Comparison of ENCODE assay signal across 8 cellular contexts in the genomic region with DNA sequence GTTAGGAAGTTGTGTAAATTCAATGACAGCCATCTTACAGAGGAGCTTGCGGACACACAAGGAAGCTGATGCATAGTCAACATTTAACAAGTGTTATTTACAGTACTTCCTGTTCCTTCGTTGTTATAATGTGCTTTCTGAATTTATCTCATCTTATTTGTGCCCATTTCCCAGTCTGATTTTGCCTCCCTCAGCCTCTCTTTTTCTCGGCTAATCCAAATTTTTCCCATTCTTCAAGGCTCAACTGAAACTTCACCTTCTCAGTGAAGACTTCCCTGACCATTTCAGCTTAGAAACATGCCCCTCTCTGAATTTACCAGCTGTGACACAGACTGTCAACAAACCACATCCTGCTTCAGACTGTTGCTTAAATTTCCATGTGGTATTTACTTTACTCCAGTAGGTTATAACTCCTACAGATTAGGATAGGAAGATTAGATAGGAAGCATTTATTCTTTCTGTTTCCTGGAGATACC. TPM values are rescaled to one million over a fixed set of nuclear protein-coding genes. Genes with fewer than 3 reads are reported as not detected.
DNase-seq lines count a peak whose midpoint lies in the region; ATAC-seq, FAIRE-seq and TF ChIP-seq lines count a peak whose summit lies in the region.

No MANE protein-coding gene starts in this region.

- DNase-seq in A549 (ENCODE audit: low read depth in 1 of 2, low spot score in 1 of 2) (peak; percentile 38 to 79), PC-3 (peak; percentile 91), dermis blood vessel endothelial cell (peak; percentile 84), renal cortical epithelial cell (ENCODE audit: low read depth) (peak; percentile 89), GM13977 (ENCODE audit: low spot score) (no peak), middle frontal gyrus (ENCODE audit: extremely low spot score, low spot score) (no peak)

- 11% methylated on average over 3 of the region's 3 CpGs for WGBS in A549 (ENCODE audit: missing lambda C conversion rate)

- peak overlapping the region; percentile 57 for H3K4me2 ChIP-seq in A549
- peak overlapping the region; percentile 71 for H3K4me2 ChIP-seq in PC-3 (ENCODE audit: low read length)

- no peaks in the 10 kb centered on the region for H3K79me2 ChIP-seq in PC-3 (ENCODE audit: low read length)

- CTCF ChIA-PET in A549 (lab: Yijun Ruan, JAX), result interaction anchor here (5.2 kb wide), 1 partner anchor 158 kb away, joined by 49 read pairs; no protein-coding TSS in a partner anchor
- CTCF ChIA-PET in PC-3 (lab: Charles Lee), result interaction anchor here (0.8 to 1.3 kb wide), 3 partner anchors 56 to 322 kb away, joined by 3 to 9 read pairs (median 3); partner anchors contain the start of gene TM4SF18

- peak in 1 of 2 experiments; percentile 82; a peak in 4 of 6 replicates for ATAC-seq in A549
- peak; percentile 72 for ATAC-seq in GM18909 (IDR thresholded peaks at IDR 0.05; ENCODE audit: poor library complexity, unreplicated experiment)
- peak; percentile 56 for ATAC-seq in HG03342 (IDR thresholded peaks at IDR 0.05; ENCODE audit: unreplicated experiment)
- peak; percentile 95 for ATAC-seq in PC-3

- no peaks in the 10 kb centered on the region for H4K20me1 ChIP-seq in PC-3 (ENCODE audit: low read length)

- intact Hi-C loops in PC-3 (cut with micrococcal nuclease), result loop anchor here (1.0 to 5.0 kb wide), 5 partner anchors 23 to 203 kb away; partner anchors contain the start of gene TM4SF1

- TF ChIP-seq CTCF in A549 (IDR thresholded peaks at IDR 0.05) (no peak), PC-3 (conservative IDR thresholded peaks at IDR 0.05; ENCODE audit: low read depth, low read length) (no peak), GM13977 (IDR thresholded peaks at IDR 0.05; ENCODE audit: extremely low read depth, insufficient read depth, missing control alignments) (no peak)

- H3K27ac ChIP-seq in A549 (peak overlapping the region; percentile 59 to 82), PC-3 (ENCODE audit: low read length) (peak overlapping the region; percentile 94)

- peak overlapping the region; percentile 47 for H2AFZ ChIP-seq in PC-3 (ENCODE audit: low read length)

- H3K4me3 ChIP-seq in A549, result no peak overlapping the region
- H3K4me3 ChIP-seq in PC-3 (ENCODE audit: low read length), result peak overlapping the region; percentile 38; the same call in 1 of the 2 replicates

- in situ Hi-C loops in GM13977 (cut with MboI; ENCODE audit: low pct_unique_long_range_greater_than_20kb, low sequenced_read_pairs, unreplicated experiment), result loop anchor here (10.0 kb wide), 2 partner anchors 163 to 323 kb away; no protein-coding TSS in a partner anchor

- peak in 1 of 2 experiments; percentile 37; a peak in 2 of 5 replicates for TF ChIP-seq RAD21 in A549 (conservative IDR thresholded peaks at IDR 0.05 in 1 of 2, IDR thresholded peaks at IDR 0.05 in 1 of 2)

- POLR2A ChIA-PET in A549 (lab: Yijun Ruan, JAX) (interaction anchor here (0.8 to 1.0 kb wide), 3 partner anchors 23 to 57 kb away, joined by 3 to 4 read pairs (median 3); partner anchors contain the start of gene TM4SF18), PC-3 (lab: Charles Lee; ENCODE audit: unreplicated experiment) (interaction anchor here (0.5 to 0.6 kb wide), 2 partner anchors 23 to 872 kb away, joined by 3 to 5 read pairs; no protein-coding TSS in a partner anchor)

- peaks cover 50% of the 10 kb centered on the region for H3K4me1 ChIP-seq in A549
- H3K4me1 ChIP-seq in PC-3 (ENCODE audit: insufficient read depth, low read length), result peaks cover 49% of the 10 kb centered on the region

- FAIRE-seq in A549 (lab: Jason Lieb, UNC), result peak; percentile 94

- TSS peak; percentile 92 for BruUV-seq in PC-3 (replicated peaks; lab: Mats Ljungman, UMichigan)

- TF ChIP-seq POLR2A in A549 (IDR thresholded peaks at IDR 0.05; ENCODE audit: low read length), result no peak

- H3F3A ChIP-seq in PC-3 (ENCODE audit: low read length, unreplicated experiment), result no peaks in the 10 kb centered on the region

- H3K36me3 ChIP-seq in PC-3 (ENCODE audit: low read depth, low read length), result no peaks in the 10 kb centered on the region

- H3K9me3 ChIP-seq in A549 (peaks cover 6% of the 10 kb centered on the region; the same call in 1 of the 3 replicates), PC-3 (ENCODE audit: low read length) (no peaks in the 10 kb centered on the region)

- peak overlapping the region; percentile 68 for H3K9ac ChIP-seq in PC-3 (ENCODE audit: low read length)

- no peaks in the 10 kb centered on the region for H3K9me2 ChIP-seq in PC-3 (replicated peaks; ENCODE audit: low read length)

- no peaks in the 10 kb centered on the region for H3K27me3 ChIP-seq in PC-3 (ENCODE audit: low read length)

- 0 out of 5 replicates have a peak, but pooled peaks of 1 of the 2 experiments have one; percentile 24 for TF ChIP-seq EP300 in A549 (IDR thresholded peaks at IDR 0.05)

TF ChIP-seq in A549, 52 proteins besides CTCF, POLR2A, EP300 and RAD21 (continues in another document):
- TF ChIP-seq HMGXB4 (CRISPR knock-in tag; IDR thresholded peaks at IDR 0.05; ENCODE audit: borderline replicate concordance) (no peak), EHF (CRISPR knock-in tag; IDR thresholded peaks at IDR 0.05) (no peak), HOXB5 (CRISPR knock-in tag; IDR thresholded peaks at IDR 0.05) (no peak), CBX2 (IDR thresholded peaks at IDR 0.05; ENCODE audit: borderline replicate concordance, low read depth) (no peak), RARB (CRISPR knock-in tag; IDR thresholded peaks at IDR 0.05) (no peak), PHF8 (IDR thresholded peaks at IDR 0.05; ENCODE audit: borderline replicate concordance, low read depth) (no peak), HES2 (IDR thresholded peaks at IDR 0.05) (no peak), BHLHE40 (IDR thresholded peaks at IDR 0.05; ENCODE audit: low read depth, low read length) (no peak), FOSL2 (IDR thresholded peaks at IDR 0.05) (no peak), FOSL2 (CRISPR knock-in tag; IDR thresholded peaks at IDR 0.05) (peak; percentile 44; the same call in 1 of the 2 replicates), EHMT2 (IDR thresholded peaks at IDR 0.05; ENCODE audit: low read depth) (no peak), ZNF302 (CRISPR knock-in tag; IDR thresholded peaks at IDR 0.05) (no peak), CEBPB (IDR thresholded peaks at IDR 0.05) (peak; percentile 23 to 72; a peak in 2 of 4 replicates), HDAC2 (IDR thresholded peaks at IDR 0.05) (no peak), HEYL (CRISPR knock-in tag; IDR thresholded peaks at IDR 0.05) (no peak), FOSB (CRISPR knock-in tag; IDR thresholded peaks at IDR 0.05) (no peak), SMC3 (IDR thresholded peaks at IDR 0.05) (peak; percentile 38; the same call in 1 of the 3 replicates), TP53 (CRISPR knock-in tag; IDR thresholded peaks at IDR 0.05) (no peak), HOXA7 (CRISPR knock-in tag; IDR thresholded peaks at IDR 0.05) (no peak)
- TF ChIP-seq, protein P1, sequence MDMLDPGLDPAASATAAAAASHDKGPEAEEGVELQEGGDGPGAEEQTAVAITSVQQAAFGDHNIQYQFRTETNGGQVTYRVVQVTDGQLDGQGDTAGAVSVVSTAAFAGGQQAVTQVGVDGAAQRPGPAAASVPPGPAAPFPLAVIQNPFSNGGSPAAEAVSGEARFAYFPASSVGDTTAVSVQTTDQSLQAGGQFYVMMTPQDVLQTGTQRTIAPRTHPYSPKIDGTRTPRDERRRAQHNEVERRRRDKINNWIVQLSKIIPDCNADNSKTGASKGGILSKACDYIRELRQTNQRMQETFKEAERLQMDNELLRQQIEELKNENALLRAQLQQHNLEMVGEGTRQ (IDR thresholded peaks at IDR 0.05), result no peak
- TF ChIP-seq, protein P2, sequence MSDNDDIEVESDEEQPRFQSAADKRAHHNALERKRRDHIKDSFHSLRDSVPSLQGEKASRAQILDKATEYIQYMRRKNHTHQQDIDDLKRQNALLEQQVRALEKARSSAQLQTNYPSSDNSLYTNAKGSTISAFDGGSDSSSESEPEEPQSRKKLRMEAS (IDR thresholded peaks at IDR 0.05), result peak; percentile 49; the same call in 1 of the 2 replicates

RNA-seq across cellular contexts. Expression of gene CP, which starts 55.7 kb away (rescaled TPM):
- 42.6 and 60.3 TPM in 2 replicates for polyA plus RNA-seq in A549 (2011; rRNA removed)
- 0.75 and 1.0 TPM in 2 replicates for polyA plus RNA-seq in A549 (2012; cell fraction: cytosol; rRNA removed)
- 0.79 and 0.92 TPM in 2 replicates for polyA plus RNA-seq in A549 (2012; cell fraction: nucleus; rRNA removed)
- polyA plus RNA-seq in A549 (2017; fragmentation: RNase III; extraction: RNeasy Plus Mini Kit Qiagen cat#74134 plus additional on column Dnase treatment), result 2.6 to 5.2 TPM (median 5.1 TPM) in 3 replicates
- polyA minus RNA-seq in A549 (2011; rRNA and poly(A)+ RNA removed), result 25.6 and 34.4 TPM in 2 replicates
- total RNA-seq in PC-3 (2014; rRNA removed), result 0.04 TPM in 1 of 2 replicates, not detected in the other
- 0.70 and 1.0 TPM in 2 replicates for total RNA-seq in dermis blood vessel endothelial cell
- total RNA-seq in renal cortical epithelial cell, result 2.4 and 85.8 TPM in 2 replicates

RNA-seq across cellular contexts. Expression of gene TM4SF18, which starts 56.1 kb away (rescaled TPM):
- polyA plus RNA-seq in A549 (2011; rRNA removed), result 99.8 and 123 TPM in 2 replicates
- 26.9 and 28.8 TPM in 2 replicates for polyA plus RNA-seq in A549 (2012; cell fraction: cytosol; rRNA removed)
- polyA plus RNA-seq in A549 (2012; cell fraction: nucleus; rRNA removed), result 11.2 and 16.8 TPM in 2 replicates
- polyA plus RNA-seq in A549 (2017; fragmentation: RNase III; extraction: RNeasy Plus Mini Kit Qiagen cat#74134 plus additional on column Dnase treatment), result 49.7 to 57.7 TPM (median 51.3 TPM) in 3 replicates
- 34.2 and 42.8 TPM in 2 replicates for polyA minus RNA-seq in A549 (2011; rRNA and poly(A)+ RNA removed)
- 0.06 and 0.40 TPM in 2 replicates for total RNA-seq in PC-3 (2014; rRNA removed)
- total RNA-seq in dermis blood vessel endothelial cell, result 363 and 529 TPM in 2 replicates
- total RNA-seq in renal cortical epithelial cell, result 11.9 and 21.5 TPM in 2 replicates

Comparison
In these comparisons a context has a peak if more than half of its experiments do, and no peak if none do; other contexts are left out.
1. DNase-seq: peak in A549 (2 of 2), PC-3 (single experiment), dermis blood vessel endothelial cell (single experiment) and renal cortical epithelial cell (single experiment); none in GM13977 (single experiment) and middle frontal gyrus (single experiment).
2. RNA of gene TM4SF18, which starts 56.1 kb away (total RNA-seq): 363 to 529 TPM in dermis blood vessel endothelial cell; 11.9 to 21.5 TPM in renal cortical epithelial cell and 0.06 to 0.40 TPM in PC-3; every median in the first group is over 10 times any median in the second.